In genomic region chr2:46393352-46393820, GRCh38 we compare ENCODE assay signal across 19 cellular contexts.
DNase-seq lines count a peak whose midpoint lies in the region; ATAC-seq, FAIRE-seq and TF ChIP-seq lines count a peak whose summit lies in the region.
"Had no signal": no experiment of that assay in that cellular context is flagged by ENCODE, and none has a peak within 500 bp of the region (broad histone marks: within the 10 kb centered on the region; RNA-seq: fewer than 3 reads in every experiment).

No MANE protein-coding gene starts in this region.

- H3K9me3 Mint-ChIP-seq in CD14-positive monocyte = peaks cover 0 to 2% (median 0%) of the 10 kb centered on the region in 7 donors
- H3K9me3 Mint-ChIP-seq: IgD-negative memory B cell had no signal

- no peak overlapping the region for H3K27ac Mint-ChIP-seq in CD14-positive monocyte
- H3K27ac Mint-ChIP-seq: IgD-negative memory B cell had no signal

- H3K4me1 Mint-ChIP-seq in CD14-positive monocyte = peaks cover 29% of the 10 kb centered on the region
- H3K4me1 Mint-ChIP-seq: IgD-negative memory B cell had no signal

- ATAC-seq in pancreas (no peak), GM19351 (IDR thresholded peaks at IDR 0.05; ENCODE audit: unreplicated experiment) (no peak), GM18907 (IDR thresholded peaks at IDR 0.05; ENCODE audit: unreplicated experiment) (no peak)

- H3K27me3 Mint-ChIP-seq in CD14-positive monocyte (ENCODE audit: low read depth in 3 of 3) = peaks cover 2 to 7% (median 3%) of the 10 kb centered on the region in 3 donors

- WGBS in esophagus muscularis mucosa = 85% methylated on average over 9 of the region's 12 CpGs
- WGBS in pancreas, 2 donors = 87 to 88% methylated on average over 12 of the region's 12 CpGs

- H3K4me3 ChIP-seq in esophagus muscularis mucosa = no peak overlapping the region
- no peak overlapping the region for H3K4me3 ChIP-seq in pancreas

- no peak overlapping the region for H3K27ac ChIP-seq in esophagus muscularis mucosa (replicated peaks in 1 of 4)
- no peak overlapping the region for H3K27ac ChIP-seq in pancreas

- no peak overlapping the region for H3K4me3 Mint-ChIP-seq in CD14-positive monocyte
- H3K4me3 Mint-ChIP-seq: IgD-negative memory B cell had no signal

- H3K4me1 ChIP-seq in esophagus muscularis mucosa (peaks cover 0 to 6% (median 0%) of the 10 kb centered on the region in 4 donors), pancreas (no peaks in the 10 kb centered on the region)

- H3K36me3 Mint-ChIP-seq in CD14-positive monocyte = peaks cover 0 to 3% of the 10 kb centered on the region in 2 donors
- H3K36me3 Mint-ChIP-seq: IgD-negative memory B cell had no signal

- DNase-seq in CD14-positive monocyte (ENCODE audit: low spot score) = peak; percentile 19
- no peak for DNase-seq in GM12891 (ENCODE audit: insufficient read length, low spot score)
- DNase-seq in esophagus muscularis mucosa (ENCODE audit: extremely low spot score) = peak; percentile 39
- DNase-seq in stimulated activated CD8-positive, alpha-beta memory T cell treated with anti-CD3 and anti-CD28 coated beads, Interleukin-4, amount 100 ng/mL, for 48 hours = peak; percentile 18
- no peak for DNase-seq in pancreas
- DNase-seq: AML-193, DMS79 treated with DMSO at 0.1 percent for 48 hours, GOT3, MV-4-11, NCI-H1105 treated with DMSO at 0.1 percent for 48 hours, NCI-H1694, NCI-H2081 treated with DMSO at 0.1 percent for 48 hours, NCI-H2171 treated with DMSO at 0.1 percent for 48 hours, NCI-H524 treated with DMSO at 0.1 percent for 48 hours, OCI-M1 had no signal

- H3K27me3 ChIP-seq in esophagus muscularis mucosa (no peaks in the 10 kb centered on the region), pancreas (no peaks in the 10 kb centered on the region)

- H3K9me3 ChIP-seq in esophagus muscularis mucosa = no peaks in the 10 kb centered on the region
- no peaks in the 10 kb centered on the region for H3K9me3 ChIP-seq in pancreas

- peaks cover 0 to 2% (median 0%) of the 10 kb centered on the region in 4 donors for H3K36me3 ChIP-seq in esophagus muscularis mucosa
- no peaks in the 10 kb centered on the region for H3K36me3 ChIP-seq in pancreas

- TF ChIP-seq CTCF in CD14-positive monocyte (IDR thresholded peaks at IDR 0.05) (no peak), esophagus muscularis mucosa (IDR thresholded peaks at IDR 0.05) (no peak), pancreas (IDR thresholded peaks at IDR 0.05) (no peak)

- intact Hi-C loops in CD14-positive monocyte (cut with micrococcal nuclease) = no loop called here
- intact Hi-C loops in esophagus muscularis mucosa (cut with DNase I) = no loop called here
- intact Hi-C loops in pancreas (cut with DNase I) = no loop called here

- FAIRE-seq in GM12891 (lab: Jason Lieb, UNC) (no peak), pancreas (lab: Jason Lieb, UNC) (no peak)
- FAIRE-seq: RCC 7860 had no signal

- TF ChIP-seq POLR2A in GM12891 (IDR thresholded peaks at IDR 0.05; ENCODE audit: low read depth, low read length) (no peak), esophagus muscularis mucosa (IDR thresholded peaks at IDR 0.05; ENCODE audit: low read depth) (no peak)

- no peak for TF ChIP-seq EP300 in esophagus muscularis mucosa (IDR thresholded peaks at IDR 0.05)

TF ChIP-seq in GM12891, 5 proteins besides CTCF, POLR2A, EP300 and RAD21:
- peak; percentile 44 for TF ChIP-seq PAX5 (IDR thresholded peaks at IDR 0.05; ENCODE audit: insufficient read depth, low read length, severe bottlenecking)
- no peak for TF ChIP-seq SPI1 (IDR thresholded peaks at IDR 0.05; ENCODE audit: low read depth, low read length)

Comparison
In these comparisons a context has a peak if more than half of its experiments do, and no peak if none do; other contexts are left out.
1. DNase-seq: peak in CD14-positive monocyte (single experiment), esophagus muscularis mucosa (single experiment) and stimulated activated CD8-positive, alpha-beta memory T cell treated with anti-CD3 and anti-CD28 coated beads, Interleukin-4, amount 100 ng/mL, for 48 hours (single experiment); none in GM12891 (single experiment) and pancreas (0 of 6).